ENCODE assay signal across 8 cellular contexts in genomic region chr2:183078163-183078466, GRCh38. TPM values are rescaled to one million over a fixed set of nuclear protein-coding genes. Genes with fewer than 3 reads are reported as not detected.
A peak's percentile ranks its signal among the peaks of the same experiment; 100 is the strongest.
DNase-seq lines count a peak whose midpoint lies in the region; ATAC-seq and TF ChIP-seq lines count a peak whose summit lies in the region.

No MANE protein-coding gene starts in this region.

- TF ChIP-seq EP300 in stomach (IDR thresholded peaks at IDR 0.05): no peak

- no peak overlapping the region for H3K27ac ChIP-seq in CD4-positive, CD25-positive, alpha-beta regulatory T cell (ENCODE audit: insufficient read depth, low read length, poor library complexity, severe bottlenecking)
- H3K27ac ChIP-seq in HUES64 (ENCODE audit: low read depth, low read length): no peak overlapping the region
- H3K27ac ChIP-seq in stomach: peak overlapping the region; percentile 78 to 90 (median 87)

- H3K9me3 ChIP-seq in CD4-positive, CD25-positive, alpha-beta regulatory T cell (ENCODE audit: control insufficient read depth in 2 of 2, low read length in 2 of 2): no peaks in the 10 kb centered on the region
- H3K9me3 ChIP-seq in HUES64 (ENCODE audit: insufficient read depth, low read depth, low read length) (no peaks in the 10 kb centered on the region), stomach (no peaks in the 10 kb centered on the region)

- in situ Hi-C loops in astrocyte of the spinal cord (cut with HindIII; ENCODE audit: low sequenced_read_pairs): no loop called here

- intact Hi-C loops in stomach (cut with DNase I; ENCODE audit: low total_unique reads): no loop called here

- H3K9me3 Mint-ChIP-seq in CD4-positive, CD25-positive, alpha-beta regulatory T cell: no peaks in the 10 kb centered on the region

- TF ChIP-seq POLR2A in stomach (IDR thresholded peaks at IDR 0.05): no peak

- H3K4me1 Mint-ChIP-seq in CD4-positive, CD25-positive, alpha-beta regulatory T cell: peaks cover 0 to 14% (median 10%) of the 10 kb centered on the region in 4 donors

- TF ChIP-seq CTCF in astrocyte of the spinal cord (IDR thresholded peaks at IDR 0.05; ENCODE audit: low read depth, low read length) (no peak), stomach (IDR thresholded peaks at IDR 0.05) (no peak)

- peak; percentile 22 to 35 for ATAC-seq in CD4-positive, CD25-positive, alpha-beta regulatory T cell (ENCODE audit: low read depth in 2 of 2)
- ATAC-seq in HG03097 (IDR thresholded peaks at IDR 0.05; ENCODE audit: low FRiP score, unreplicated experiment): no peak

- no peaks in the 10 kb centered on the region for H3K36me3 ChIP-seq in CD4-positive, CD25-positive, alpha-beta regulatory T cell (ENCODE audit: control insufficient read depth, insufficient read depth, low read length)
- H3K36me3 ChIP-seq in HUES64 (ENCODE audit: insufficient read depth, low read length): no peaks in the 10 kb centered on the region
- H3K36me3 ChIP-seq in stomach: no peaks in the 10 kb centered on the region

- peak in 1 of 3 donors; percentile 7 for DNase-seq in CD4-positive, CD25-positive, alpha-beta regulatory T cell
- DNase-seq in astrocyte of the spinal cord (ENCODE audit: low read depth, low spot score) (no peak), iris pigment epithelial cell (ENCODE audit: low read depth) (peak; percentile 18), stomach (no peak), NCI-H2196 treated with DMSO at 0.1 percent for 48 hours (lab: John Stamatoyannopoulos, UW; ENCODE audit: unreplicated experiment) (no peak), GM19240 (ENCODE audit: insufficient read length, low spot score) (no peak)

- H3K4me3 ChIP-seq in CD4-positive, CD25-positive, alpha-beta regulatory T cell (ENCODE audit: low read depth, low read length): peak overlapping the region; percentile 92
- peak overlapping the region; percentile 71 for H3K4me3 ChIP-seq in HUES64 (ENCODE audit: low read length)
- H3K4me3 ChIP-seq in astrocyte of the spinal cord (ENCODE audit: low read depth, low read length): peak overlapping the region; percentile 60
- peak overlapping the region; percentile 54 to 72 (median 66) for H3K4me3 ChIP-seq in stomach

- peak overlapping the region; percentile 78 to 91 (median 85) for H3K27ac Mint-ChIP-seq in CD4-positive, CD25-positive, alpha-beta regulatory T cell

- peaks cover 9% of the 10 kb centered on the region for H3K27me3 ChIP-seq in CD4-positive, CD25-positive, alpha-beta regulatory T cell (ENCODE audit: control insufficient read depth, insufficient read depth, low read length)
- H3K27me3 ChIP-seq in HUES64 (ENCODE audit: insufficient read depth, low read length) (no peaks in the 10 kb centered on the region), stomach (no peaks in the 10 kb centered on the region)

- 81% methylated on average over 8 of the region's 8 CpGs for WGBS in HUES64
- 1 to 7% (median 3%) methylated on average over 8 of the region's 8 CpGs for WGBS in stomach, 5 donors

- H3K4me1 ChIP-seq in CD4-positive, CD25-positive, alpha-beta regulatory T cell (ENCODE audit: control insufficient read depth, insufficient read depth, low read length, poor library complexity, severe bottlenecking): peaks cover 10% of the 10 kb centered on the region
- H3K4me1 ChIP-seq in HUES64 (ENCODE audit: insufficient read depth, low read length): peaks cover 15% of the 10 kb centered on the region
- H3K4me1 ChIP-seq in stomach: peaks cover 6 to 35% (median 17%) of the 10 kb centered on the region in 4 donors

- H3K4me3 Mint-ChIP-seq in CD4-positive, CD25-positive, alpha-beta regulatory T cell: peak overlapping the region; percentile 94 to 97 (median 97)

- no peak overlapping the region for H3K9ac ChIP-seq in HUES64 (ENCODE audit: low read depth, low read length)

- H3K27me3 Mint-ChIP-seq in CD4-positive, CD25-positive, alpha-beta regulatory T cell: peaks cover 4% of the 10 kb centered on the region

- H3K36me3 Mint-ChIP-seq in CD4-positive, CD25-positive, alpha-beta regulatory T cell: no peaks in the 10 kb centered on the region

RNA-seq across cellular contexts. Expression of gene DUSP19, which starts 0.4 kb away (rescaled TPM):
- total RNA-seq in CD4-positive, CD25-positive, alpha-beta regulatory T cell: 1.2 TPM
- polyA plus RNA-seq in CD4-positive, CD25-positive, alpha-beta regulatory T cell: 1 to 10 TPM in 3 of 4 donors, under 1 TPM in 1; 0.21 to 1.7 (median 1.4) TPM
- 0.55 TPM for polyA plus RNA-seq in HUES64 (2013, experiment 1 of 2)
- polyA plus RNA-seq in HUES64 (2013, experiment 2 of 2): 0.70 TPM
- 10 to 100 TPM in 1 of 5 donors, 1 to 10 TPM in 3, not detected in 1; 3.5 to 19.6 (median 4.9) TPM for total RNA-seq in stomach
- 1 to 10 TPM; 1.1 to 4.3 (median 1.7) TPM for polyA plus RNA-seq in stomach

RNA-seq across cellular contexts. Expression of gene NCKAP1, which starts 39.9 kb away (rescaled TPM):
- total RNA-seq in CD4-positive, CD25-positive, alpha-beta regulatory T cell: 5.7 TPM
- polyA plus RNA-seq in CD4-positive, CD25-positive, alpha-beta regulatory T cell: 1 to 10 TPM in 3 of 4 donors, under 1 TPM in 1; 0.64 to 1.4 (median 1.1) TPM
- polyA plus RNA-seq in HUES64 (2013, experiment 1 of 2): 102 TPM
- 106 TPM for polyA plus RNA-seq in HUES64 (2013, experiment 2 of 2)
- total RNA-seq in stomach: 100 to 1,000 TPM in 3 of 5 donors, 10 to 100 TPM in 2; 13.0 to 262 (median 100) TPM
- 10 to 100 TPM; 41.5 to 43.7 (median 43.7) TPM for polyA plus RNA-seq in stomach

RNA-seq across cellular contexts. Expression of gene NUP35, which starts 46.1 kb away (rescaled TPM):
- total RNA-seq in CD4-positive, CD25-positive, alpha-beta regulatory T cell: 11.9 TPM
- polyA plus RNA-seq in CD4-positive, CD25-positive, alpha-beta regulatory T cell: 10 to 100 TPM in 1 of 4 donors, 1 to 10 TPM in 3; 5.6 to 10.4 (median 7.7) TPM
- polyA plus RNA-seq in HUES64 (2013, experiment 1 of 2): 34.7 TPM
- polyA plus RNA-seq in HUES64 (2013, experiment 2 of 2): 34.0 TPM
- 10 to 100 TPM in 4 of 5 donors, 1 to 10 TPM in 1; 1.4 to 59.5 (median 43.3) TPM for total RNA-seq in stomach
- polyA plus RNA-seq in stomach: 10 to 100 TPM in 2 of 3 donors, 1 to 10 TPM in 1; 8.0 to 11.3 (median 10.5) TPM

Comparison
In these comparisons a context has a peak if more than half of its experiments do, and no peak if none do; other contexts are left out.
1. H3K27ac ChIP-seq: peak in stomach (5 of 5); none in CD4-positive, CD25-positive, alpha-beta regulatory T cell (single experiment) and HUES64 (single experiment).
2. Peak in every context shown above with its lines, with median percentiles within 50 percentile points of each other: H3K4me3 ChIP-seq.